ENCODE assay signal across 11 cellular contexts in the genomic region with DNA sequence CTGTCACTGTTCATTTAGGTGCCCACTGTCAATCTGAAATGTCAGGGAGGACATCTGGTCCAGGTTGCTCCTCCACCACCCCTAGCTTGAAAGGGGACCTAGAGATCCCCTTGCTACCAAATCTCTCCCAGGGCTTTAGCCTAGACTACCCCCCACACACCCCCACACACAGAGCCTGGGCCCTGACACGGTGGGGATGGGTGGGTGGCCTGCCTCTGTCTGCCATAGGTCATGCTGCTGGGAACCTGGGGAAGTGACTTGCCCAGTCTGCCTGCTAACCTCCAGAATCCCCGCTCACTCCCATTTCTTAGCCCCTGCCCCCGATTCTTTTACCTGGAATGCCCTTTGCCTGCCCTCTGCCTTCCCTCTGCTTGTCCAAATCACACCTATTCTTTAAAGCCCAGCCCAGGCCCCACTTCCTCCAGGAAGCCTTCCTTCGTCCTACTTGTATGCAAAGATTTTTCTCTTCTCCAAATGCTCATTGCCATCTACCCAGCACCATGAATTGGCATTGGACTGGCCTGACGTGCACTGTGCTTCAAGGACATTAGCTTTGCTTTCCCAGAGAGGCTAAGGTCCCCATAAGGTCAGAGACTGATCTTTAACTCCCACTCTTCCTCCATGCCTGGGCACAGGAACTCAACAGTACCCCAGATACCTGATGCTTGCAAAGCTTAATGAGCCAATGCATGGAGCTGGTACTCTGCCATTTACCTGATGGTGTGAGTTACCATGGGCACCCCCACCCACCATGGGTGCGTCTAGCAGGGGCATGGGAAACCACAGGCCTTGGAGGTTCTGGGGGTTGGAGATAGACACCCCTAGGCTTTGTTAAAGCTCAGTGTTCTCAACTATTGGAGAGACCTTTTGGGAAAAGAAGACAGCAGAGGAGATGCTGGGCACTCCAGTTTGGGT. TPM values are rescaled to one million over a fixed set of nuclear protein-coding genes. Genes with fewer than 3 reads are reported as not detected.
DNase-seq lines count a peak whose midpoint lies in the region; ATAC-seq and TF ChIP-seq lines count a peak whose summit lies in the region.
"Had no signal": no experiment of that assay in that cellular context is flagged by ENCODE, and none has a peak within 500 bp of the region (broad histone marks: within the 10 kb centered on the region; RNA-seq: fewer than 3 reads in every experiment).

No MANE protein-coding gene starts in this region.

- POLR2A ChIA-PET in Caco-2 (lab: Charles Lee) = no interaction called here

- H3K27ac Mint-ChIP-seq in Caco-2 (ENCODE audit: unreplicated experiment) = peak overlapping the region; percentile 54

- H3K4me1 ChIP-seq in Caco-2 = peaks cover 27% of the 10 kb centered on the region
- H3K4me1 ChIP-seq in lower lobe of right lung = peaks cover 56% of the 10 kb centered on the region
- H3K4me1 ChIP-seq in spleen = peaks cover 20 to 76% (median 59%) of the 10 kb centered on the region in 6 donors

- peaks cover 4% of the 10 kb centered on the region for H3K27me3 Mint-ChIP-seq in Caco-2 (ENCODE audit: insufficient read depth, unreplicated experiment)

- DNase-seq in Caco-2 (no peak), lower lobe of right lung (no peak), spleen (no peak), SHP77 (lab: John Stamatoyannopoulos, UW) (no peak), superior temporal gyrus (ENCODE audit: extremely low spot score) (no peak)
- no peak for DNase-seq in activated CD4-positive, alpha-beta T cell treated with anti-CD3 and anti-CD28 coated beads, Interleukin-2, amount 50 U/mL, for 4 hours
- no peak for DNase-seq in activated CD4-positive, alpha-beta T cell treated with anti-CD3 and anti-CD28 coated beads for 4 hours
- DNase-seq: GDM1, SIG-M5 had no signal

- CTCF ChIA-PET in Caco-2 (lab: Charles Lee) = no interaction called here

- peaks cover 26% of the 10 kb centered on the region for H3K4me1 Mint-ChIP-seq in Caco-2 (ENCODE audit: low read depth, unreplicated experiment)

- H3K27me3 ChIP-seq in Caco-2 (replicated peaks; ENCODE audit: control insufficient read depth, insufficient read depth, low read length) = peaks cover 2% of the 10 kb centered on the region
- peaks cover 17% of the 10 kb centered on the region for H3K27me3 ChIP-seq in lower lobe of right lung (ENCODE audit: low read depth)
- H3K27me3 ChIP-seq in spleen (replicated peaks in 1 of 7) = peaks cover 0 to 98% (median 4%) of the 10 kb centered on the region in 7 donors

- peaks cover 11% of the 10 kb centered on the region for H3K36me3 Mint-ChIP-seq in Caco-2 (ENCODE audit: insufficient read depth, unreplicated experiment)

- peak overlapping the region; percentile 80 for H3K4me3 Mint-ChIP-seq in Caco-2 (ENCODE audit: unreplicated experiment)

- H3K9me3 ChIP-seq in Caco-2 (no peaks in the 10 kb centered on the region), lower lobe of right lung (no peaks in the 10 kb centered on the region), spleen (no peaks in the 10 kb centered on the region)

- H3K27ac ChIP-seq in angular gyrus (ENCODE audit: low read depth, low read length) (peak overlapping the region; percentile 90), lower lobe of right lung (peak overlapping the region; percentile 89), spleen (peak overlapping the region in 6 of 8 donors; percentile 77 to 84 (median 79))

- intact Hi-C loops in Caco-2 (cut with micrococcal nuclease; ENCODE audit: unreplicated experiment) (no loop called here), lower lobe of right lung (cut with DNase I) (no loop called here), spleen (cut with DNase I; ENCODE audit: low total_unique reads) (no loop called here)

- WGBS in spleen, 5 donors = 53 to 72% (median 62%) methylated on average over 5 to 6 of the region's 6 CpGs

- H3K4me3 ChIP-seq in Caco-2 (ENCODE audit: low read depth, low read length) (no peak overlapping the region; the same call in 1 of the 2 replicates), lower lobe of right lung (peak overlapping the region; percentile 66), spleen (peak overlapping the region in 2 of 8 donors; percentile 45 to 74)

- no peak for ATAC-seq in lower lobe of right lung

- no TSS peak for BruUV-seq in Caco-2 (replicated peaks; lab: Mats Ljungman, UMichigan)

- no peaks in the 10 kb centered on the region for H3K36me3 ChIP-seq in Caco-2 (ENCODE audit: control insufficient read depth, insufficient read depth, low read length)
- H3K36me3 ChIP-seq in lower lobe of right lung = no peaks in the 10 kb centered on the region
- H3K36me3 ChIP-seq in spleen = no peaks in the 10 kb centered on the region

- TF ChIP-seq POLR2A in spleen (IDR thresholded peaks at IDR 0.05) = no peak

- no peaks in the 10 kb centered on the region for H3K9me3 Mint-ChIP-seq in Caco-2 (ENCODE audit: unreplicated experiment)

- no peak for TF ChIP-seq CTCF in Caco-2 (IDR thresholded peaks at IDR 0.05; ENCODE audit: insufficient read depth in 1 of 2, low read depth in 1 of 2, low read length in 1 of 2, severe bottlenecking in 1 of 2, unreplicated experiment in 1 of 2)
- TF ChIP-seq CTCF in lower lobe of right lung (IDR thresholded peaks at IDR 0.05) = no peak
- TF ChIP-seq CTCF in spleen (IDR thresholded peaks at IDR 0.05 in 8 of 11, conservative IDR thresholded peaks at IDR 0.05 in 3 of 11) = no peak

RNA-seq across cellular contexts. Expression of gene SMARCD3, which starts 1.9 kb away (rescaled TPM):
- total RNA-seq in Caco-2 (2022) = 20.2 and 27.8 TPM in 2 replicates
- total RNA-seq in lower lobe of right lung = 53.1 TPM
- 10 to 100 TPM; 12.0 to 40.2 (median 18.1) TPM for total RNA-seq in spleen
- 10 to 100 TPM in 2 of 3 donors, 1 to 10 TPM in 1; 8.8 to 16.2 (median 15.1) TPM for polyA plus RNA-seq in spleen

RNA-seq across cellular contexts. Expression of gene CHPF2, which starts 18.2 kb away (rescaled TPM):
- 30.9 and 34.0 TPM in 2 replicates for total RNA-seq in Caco-2 (2022)
- 34.7 TPM for total RNA-seq in lower lobe of right lung
- total RNA-seq in spleen = 10 to 100 TPM; 39.9 to 55.4 (median 47.6) TPM
- polyA plus RNA-seq in spleen = 10 to 100 TPM; 16.3 to 30.0 (median 27.8) TPM

RNA-seq across cellular contexts. Expression of gene ABCF2, which starts 23.4 kb away (rescaled TPM):
- total RNA-seq in Caco-2 (2022) (50.8 and 57.8 TPM in 2 replicates), lower lobe of right lung (23.3 TPM), spleen (10 to 100 TPM; 22.7 to 30.0 (median 29.8) TPM)
- 10 to 100 TPM in 2 of 3 donors, 1 to 10 TPM in 1; 9.2 to 19.3 (median 12.9) TPM for polyA plus RNA-seq in spleen

RNA-seq across cellular contexts. Expression of gene H2BK1, which starts 40.1 kb away (rescaled TPM):
- not detected in 2 replicates for total RNA-seq in Caco-2 (2022)
- total RNA-seq in lower lobe of right lung = not detected
- not detected for total RNA-seq in spleen
- under 1 TPM in 1 of 3 donors, not detected in 2; 0.24 TPM for polyA plus RNA-seq in spleen
- total RNA-seq: liver had no signal
- polyA plus RNA-seq: liver had no signal
